21 cellular contexts compared by ENCODE assay signal in the genomic region with DNA sequence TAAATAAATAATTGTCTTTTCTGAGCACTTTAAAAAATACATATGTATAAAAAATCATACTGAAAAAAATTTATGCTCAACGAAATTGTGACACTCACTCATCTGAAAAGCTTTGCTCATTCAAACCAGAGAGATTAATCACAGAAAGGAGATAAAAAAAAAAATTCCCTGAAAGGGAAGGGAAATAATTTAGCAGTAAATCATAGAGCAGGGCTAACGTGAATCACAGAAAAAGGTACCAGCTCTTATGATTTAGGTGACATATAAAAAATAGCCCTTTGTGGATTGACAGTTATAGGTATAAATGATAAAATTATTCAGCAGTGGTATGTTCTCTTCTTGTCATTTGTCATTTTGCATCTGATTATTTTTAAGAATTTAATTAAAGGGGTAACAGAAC.
A peak's percentile ranks its signal among the peaks of the same experiment; 100 is the strongest.
DNase-seq lines count a peak whose midpoint lies in the region; ATAC-seq and TF ChIP-seq lines count a peak whose summit lies in the region.
"Had no signal": no experiment of that assay in that cellular context is flagged by ENCODE, and none has a peak within 500 bp of the region (broad histone marks: within the 10 kb centered on the region; RNA-seq: fewer than 3 reads in every experiment).

No MANE protein-coding gene starts in this region.

- H3K4me3 ChIP-seq in neural cell (ENCODE audit: low read length) = no peak overlapping the region
- H3K4me3 ChIP-seq: A549; BLaER1 treated with 17β-estradiol and CSF1 and Interleukin-3, amounts not matched to agents 10 nM and 100 nM; GM23248 had no signal

- no peak overlapping the region for H2AFZ ChIP-seq in neural cell (ENCODE audit: low read depth, low read length)
- H2AFZ ChIP-seq: GM23248 had no signal

- peak; percentile 2 for DNase-seq in EL
- DNase-seq in NCI-H226 = peak; percentile 33
- no peak for DNase-seq in stimulated activated CD4-positive, alpha-beta T cell treated with anti-CD3 and anti-CD28 coated beads, Interleukin-4, amount 100 ng/mL, for 24 hours
- DNase-seq in caudate nucleus (lab: John Stamatoyannopoulos, UW) = no peak
- no peak for DNase-seq in NOMO-1 treated with dmso at 0.1 percent for 144 hours (lab: John Stamatoyannopoulos, UW; ENCODE audit: unreplicated experiment)
- DNase-seq: 8988T; ACHN; AML-193; BE2C; CD4-positive, alpha-beta T cell; CD8-positive, alpha-beta memory T cell; DMS 273 treated with DMSO at 0.1 percent for 48 hours; DMS79; GDM1; GM23248; H7; HCEC 1CT had no signal

- peak overlapping the region; percentile 34 for H3K4me2 ChIP-seq in neural cell (ENCODE audit: low read length)
- H3K4me2 ChIP-seq: A549; BLaER1 treated with 17β-estradiol and CSF1 and Interleukin-3, amounts not matched to agents 10 nM and 100 nM had no signal

- TF ChIP-seq CTCF in neural cell (IDR thresholded peaks at IDR 0.05; ENCODE audit: poor library complexity, severe bottlenecking) = no peak

- H3K9me3 ChIP-seq in neural cell (ENCODE audit: low read length) = no peaks in the 10 kb centered on the region
- H3K9me3 ChIP-seq: A549; BE2C; BLaER1 treated with 17β-estradiol and CSF1 and Interleukin-3, amounts not matched to agents 10 nM and 100 nM had no signal

- H3K27ac ChIP-seq in neural cell (ENCODE audit: low read length) = no peak overlapping the region
- H3K27ac ChIP-seq in caudate nucleus (ENCODE audit: low read depth, low read length) = no peak overlapping the region
- H3K27ac ChIP-seq: A549; BLaER1 treated with 17β-estradiol and CSF1 and Interleukin-3, amounts not matched to agents 10 nM and 100 nM; GM23248 had no signal

- no peaks in the 10 kb centered on the region for H4K20me1 ChIP-seq in neural cell (ENCODE audit: insufficient read depth)
- H4K20me1 ChIP-seq: BLaER1 treated with 17β-estradiol and CSF1 and Interleukin-3, amounts not matched to agents 10 nM and 100 nM had no signal

- no peak overlapping the region for H3K9ac ChIP-seq in neural cell (ENCODE audit: low read length)
- H3K9ac ChIP-seq: BLaER1 treated with 17β-estradiol and CSF1 and Interleukin-3, amounts not matched to agents 10 nM and 100 nM; GM23248 had no signal

- H3K36me3 ChIP-seq in neural cell (ENCODE audit: insufficient read depth, low read length) = no peaks in the 10 kb centered on the region
- H3K36me3 ChIP-seq: BE2C; BLaER1 treated with 17β-estradiol and CSF1 and Interleukin-3, amounts not matched to agents 10 nM and 100 nM had no signal

- no peaks in the 10 kb centered on the region for H3F3A ChIP-seq in neural cell (ENCODE audit: insufficient read depth, low read length, poor library complexity, severe bottlenecking)

- no peak for ATAC-seq in SK-N-SH treated with all-trans-retinoic acid at 6 μM for 48 hours
- ATAC-seq: A549 had no signal

- H3K9me2 ChIP-seq in neural cell (ENCODE audit: insufficient read depth, low read length) = no peaks in the 10 kb centered on the region

- TF ChIP-seq RAD21 in neural cell (conservative IDR thresholded peaks at IDR 0.05) = no peak

- H3K79me2 ChIP-seq in neural cell (replicated peaks; ENCODE audit: insufficient read depth, low read length) = no peaks in the 10 kb centered on the region

- no peak for TF ChIP-seq EP300 in neural cell (conservative IDR thresholded peaks at IDR 0.05; ENCODE audit: poor library complexity, severe bottlenecking)

- no peaks in the 10 kb centered on the region for H3K27me3 ChIP-seq in neural cell (ENCODE audit: insufficient read depth, low read depth, low read length)
- H3K27me3 ChIP-seq: BE2C; BLaER1 treated with 17β-estradiol and CSF1 and Interleukin-3, amounts not matched to agents 10 nM and 100 nM had no signal

TF ChIP-seq in SK-N-SH treated with all-trans-retinoic acid at 6 μM for 48 hours, 23 proteins besides CTCF, POLR2A, EP300 and RAD21 (continues in another document):
- TF ChIP-seq ZNF565 (CRISPR knock-in tag; conservative IDR thresholded peaks at IDR 0.05; ENCODE audit: low read depth) (no peak), RARB (CRISPR knock-in tag; IDR thresholded peaks at IDR 0.05) (no peak)
- TF ChIP-seq, protein P1, sequence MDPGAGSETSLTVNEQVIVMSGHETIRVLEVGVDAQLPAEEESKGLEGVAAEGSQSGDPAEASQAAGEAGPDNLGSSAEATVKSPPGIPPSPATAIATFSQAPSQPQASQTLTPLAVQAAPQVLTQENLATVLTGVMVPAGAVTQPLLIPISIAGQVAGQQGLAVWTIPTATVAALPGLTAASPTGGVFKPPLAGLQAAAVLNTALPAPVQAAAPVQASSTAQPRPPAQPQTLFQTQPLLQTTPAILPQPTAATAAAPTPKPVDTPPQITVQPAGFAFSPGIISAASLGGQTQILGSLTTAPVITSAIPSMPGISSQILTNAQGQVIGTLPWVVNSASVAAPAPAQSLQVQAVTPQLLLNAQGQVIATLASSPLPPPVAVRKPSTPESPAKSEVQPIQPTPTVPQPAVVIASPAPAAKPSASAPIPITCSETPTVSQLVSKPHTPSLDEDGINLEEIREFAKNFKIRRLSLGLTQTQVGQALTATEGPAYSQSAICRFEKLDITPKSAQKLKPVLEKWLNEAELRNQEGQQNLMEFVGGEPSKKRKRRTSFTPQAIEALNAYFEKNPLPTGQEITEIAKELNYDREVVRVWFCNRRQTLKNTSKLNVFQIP (CRISPR knock-in tag; IDR thresholded peaks at IDR 0.05; ENCODE audit: borderline replicate concordance, low read depth) = no peak
- TF ChIP-seq, protein P2, sequence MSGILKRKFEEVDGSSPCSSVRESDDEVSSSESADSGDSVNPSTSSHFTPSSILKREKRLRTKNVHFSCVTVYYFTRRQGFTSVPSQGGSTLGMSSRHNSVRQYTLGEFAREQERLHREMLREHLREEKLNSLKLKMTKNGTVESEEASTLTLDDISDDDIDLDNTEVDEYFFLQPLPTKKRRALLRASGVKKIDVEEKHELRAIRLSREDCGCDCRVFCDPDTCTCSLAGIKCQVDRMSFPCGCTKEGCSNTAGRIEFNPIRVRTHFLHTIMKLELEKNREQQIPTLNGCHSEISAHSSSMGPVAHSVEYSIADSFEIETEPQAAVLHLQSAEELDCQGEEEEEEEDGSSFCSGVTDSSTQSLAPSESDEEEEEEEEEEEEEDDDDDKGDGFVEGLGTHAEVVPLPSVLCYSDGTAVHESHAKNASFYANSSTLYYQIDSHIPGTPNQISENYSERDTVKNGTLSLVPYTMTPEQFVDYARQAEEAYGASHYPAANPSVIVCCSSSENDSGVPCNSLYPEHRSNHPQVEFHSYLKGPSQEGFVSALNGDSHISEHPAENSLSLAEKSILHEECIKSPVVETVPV (CRISPR knock-in tag; IDR thresholded peaks at IDR 0.05) = 0 out of 2 replicates have a peak, but pooled peaks have one; percentile 23

TF ChIP-seq in neural cell, 6 proteins besides CTCF, POLR2A, EP300 and RAD21:
- TF ChIP-seq EZH2 (IDR thresholded peaks at IDR 0.05; ENCODE audit: borderline replicate concordance, insufficient read depth, low read length, poor library complexity, severe bottlenecking) (no peak), TAF1 (IDR thresholded peaks at IDR 0.05; ENCODE audit: low read depth) (no peak), MXI1 (conservative IDR thresholded peaks at IDR 0.05; ENCODE audit: poor library complexity, severe bottlenecking) (no peak), SMC3 (conservative IDR thresholded peaks at IDR 0.05; ENCODE audit: poor library complexity) (no peak), POLR2AphosphoS5 (IDR thresholded peaks at IDR 0.05) (no peak)
TF ChIP-seq in neural cell: peak in this region for 0.

Comparison
In these comparisons a context has a peak if more than half of its experiments do, and no peak if none do; other contexts are left out.
1. DNase-seq: peak in EL (single experiment) and NCI-H226 (single experiment); none in stimulated activated CD4-positive, alpha-beta T cell treated with anti-CD3 and anti-CD28 coated beads, Interleukin-4, amount 100 ng/mL, for 24 hours (single experiment), caudate nucleus (0 of 61) and NOMO-1 treated with dmso at 0.1 percent for 144 hours (single experiment).